In the genomic region with DNA sequence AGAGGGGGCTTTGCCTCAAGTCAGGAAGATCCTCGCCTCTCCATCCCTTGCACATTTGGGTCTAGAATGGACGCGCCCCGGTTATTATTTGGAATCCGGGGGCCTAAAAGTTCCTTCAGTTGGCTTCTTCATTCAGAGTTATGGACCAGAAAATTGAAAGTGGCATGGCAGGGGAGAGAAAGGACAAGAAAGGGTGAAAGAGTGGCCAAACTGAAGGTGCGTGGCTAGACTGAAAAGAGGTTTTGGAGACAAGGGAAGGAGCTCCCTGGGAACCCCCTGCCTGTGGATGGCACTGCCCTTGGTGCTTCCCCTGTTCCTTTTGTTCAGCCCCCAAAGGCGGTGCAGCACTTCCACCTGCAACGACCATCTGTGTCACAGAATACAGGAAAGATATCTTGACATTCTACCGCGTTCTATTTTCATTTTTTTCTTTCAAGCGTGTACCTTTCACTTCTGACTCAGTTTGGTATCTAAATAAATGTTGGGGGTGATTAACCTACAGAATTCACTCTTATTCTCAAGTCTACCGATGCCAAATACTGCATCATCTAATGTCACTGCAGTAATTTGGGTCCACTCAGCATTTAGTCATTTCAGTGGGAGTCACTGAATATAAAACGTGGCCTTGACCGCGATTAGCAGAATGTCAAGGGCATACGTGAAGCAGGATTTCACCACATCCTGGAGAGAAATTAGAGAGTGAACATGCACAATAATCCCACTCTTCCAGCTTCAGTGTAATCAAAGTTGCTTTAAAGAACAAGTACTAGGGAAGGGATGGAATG, we compare ENCODE assay signal across 8 cellular contexts.
A peak's percentile ranks its signal among the peaks of the same experiment; 100 is the strongest.
DNase-seq lines count a peak whose midpoint lies in the region; ATAC-seq and TF ChIP-seq lines count a peak whose summit lies in the region.

No MANE protein-coding gene starts in this region.

- ATAC-seq in natural killer cell treated with Interleukin-12 subunit alpha and Interleukin-12 subunit beta and Interleukin-15 and Interleukin-18, amount 100 ng/mL, for 72 hours = no peak
- ATAC-seq in left lobe of liver (no peak), HG03442 (IDR thresholded peaks at IDR 0.05; ENCODE audit: unreplicated experiment) (no peak)

- H3K4me3 ChIP-seq in colonic mucosa = peak overlapping the region; percentile 48

- no peak for TF ChIP-seq CTCF in colonic mucosa (IDR thresholded peaks at IDR 0.05)

- peak overlapping the region; percentile 48 to 86 for H3K9ac ChIP-seq in colonic mucosa (ENCODE audit: low read depth in 2 of 2, low read length in 2 of 2)

- in situ Hi-C loops in SK-MEL-5 (cut with HindIII; ENCODE audit: low pct_unique_long_range_greater_than_20kb, low sequenced_read_pairs) = no loop called here

- H3K9me3 ChIP-seq in colonic mucosa = no peaks in the 10 kb centered on the region

- intact Hi-C loops in colonic mucosa (cut with DNase I) = no loop called here

- H3K27ac Mint-ChIP-seq in natural killer cell treated with Interleukin-12 subunit alpha and Interleukin-12 subunit beta and Interleukin-15 and Interleukin-18, amount 100 ng/mL, for 72 hours = peak overlapping the region; percentile 32 to 34

- peak overlapping the region; percentile 87 for H3K4me3 Mint-ChIP-seq in natural killer cell treated with Interleukin-12 subunit alpha and Interleukin-12 subunit beta and Interleukin-15 and Interleukin-18, amount 100 ng/mL, for 72 hours

- H3K27ac ChIP-seq in colonic mucosa = peak overlapping the region; percentile 9

- peak; percentile 85 for DNase-seq in NCI-H510A treated with DMSO at 0.1 percent for 48 hours (lab: John Stamatoyannopoulos, UW)
- no peak for DNase-seq in NCI-H510A (lab: John Stamatoyannopoulos, UW)
- DNase-seq in SK-MEL-5 (ENCODE audit: low read depth, low spot score) = peak; percentile 20
- no peak for DNase-seq in colonic mucosa
- DNase-seq in natural killer cell treated with Interleukin-12 subunit alpha and Interleukin-12 subunit beta and Interleukin-15 and Interleukin-18, amount 100 ng/mL, for 72 hours (ENCODE audit: low spot score) = no peak
- DNase-seq in left lobe of liver (ENCODE audit: low spot score) = no peak
- DNase-seq in NCI-H2196 treated with DMSO at 0.1 percent for 48 hours (lab: John Stamatoyannopoulos, UW; ENCODE audit: unreplicated experiment) = no peak

- peaks cover 6 to 10% of the 10 kb centered on the region in 2 donors for H3K4me1 Mint-ChIP-seq in natural killer cell treated with Interleukin-12 subunit alpha and Interleukin-12 subunit beta and Interleukin-15 and Interleukin-18, amount 100 ng/mL, for 72 hours (ENCODE audit: low read depth in 2 of 2)

- H3K27me3 ChIP-seq in colonic mucosa = no peaks in the 10 kb centered on the region

- peaks cover 9% of the 10 kb centered on the region for H3K4me1 ChIP-seq in colonic mucosa

- H3K9me3 Mint-ChIP-seq in natural killer cell treated with Interleukin-12 subunit alpha and Interleukin-12 subunit beta and Interleukin-15 and Interleukin-18, amount 100 ng/mL, for 72 hours = no peaks in the 10 kb centered on the region

- peaks cover 25 to 46% of the 10 kb centered on the region in 2 donors for H3K27me3 Mint-ChIP-seq in natural killer cell treated with Interleukin-12 subunit alpha and Interleukin-12 subunit beta and Interleukin-15 and Interleukin-18, amount 100 ng/mL, for 72 hours

- H3K36me3 Mint-ChIP-seq in natural killer cell treated with Interleukin-12 subunit alpha and Interleukin-12 subunit beta and Interleukin-15 and Interleukin-18, amount 100 ng/mL, for 72 hours = no peaks in the 10 kb centered on the region

- no peaks in the 10 kb centered on the region for H3K36me3 ChIP-seq in colonic mucosa

Comparison
In these comparisons a context has a peak if more than half of its experiments do, and no peak if none do; other contexts are left out.
1. DNase-seq: peak in NCI-H510A treated with DMSO at 0.1 percent for 48 hours (single experiment) and SK-MEL-5 (single experiment); none in NCI-H510A (single experiment), colonic mucosa (single experiment), natural killer cell treated with Interleukin-12 subunit alpha and Interleukin-12 subunit beta and Interleukin-15 and Interleukin-18, amount 100 ng/mL, for 72 hours (single experiment), left lobe of liver (single experiment) and NCI-H2196 treated with DMSO at 0.1 percent for 48 hours (single experiment).